In the genomic region with DNA sequence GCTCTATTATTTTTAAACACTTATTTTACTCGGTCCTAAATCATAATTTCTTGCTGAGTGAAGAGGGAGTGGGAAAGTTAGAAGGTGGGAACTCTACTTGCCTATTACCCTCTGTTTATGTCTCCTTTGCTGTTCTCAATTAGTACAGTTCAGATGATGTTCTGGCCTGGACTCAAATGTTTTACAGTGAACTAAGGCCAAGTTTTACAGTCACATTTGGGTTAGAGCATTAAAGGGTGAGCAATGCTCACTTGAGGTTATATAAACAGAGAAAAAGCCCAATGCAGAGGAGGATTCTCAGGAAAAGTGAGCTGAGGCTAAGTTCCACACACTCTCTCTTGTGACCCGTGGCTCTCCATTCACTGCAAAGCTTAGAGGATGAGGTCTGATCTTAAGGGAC, we compare ENCODE assay signal across 25 cellular contexts. TPM values are rescaled to one million over a fixed set of nuclear protein-coding genes. Genes with fewer than 3 reads are reported as not detected.
DNase-seq lines count a peak whose midpoint lies in the region; ATAC-seq and TF ChIP-seq lines count a peak whose summit lies in the region.
"Had no signal": no experiment of that assay in that cellular context is flagged by ENCODE, and none has a peak within 500 bp of the region (broad histone marks: within the 10 kb centered on the region; RNA-seq: fewer than 3 reads in every experiment).

No MANE protein-coding gene starts in this region.

- intact Hi-C loops in activated CD4-positive, alpha-beta T cell treated with anti-CD3 and anti-CD28 coated beads, Interleukin-2, amount 10 ng/mL, durations not matched to agents 24 days and 14 days (cut with micrococcal nuclease), result no loop called here
- intact Hi-C loops in upper lobe of right lung (cut with DNase I) (no loop called here), A673 (cut with micrococcal nuclease; ENCODE audit: unreplicated experiment) (no loop called here)

- no peak overlapping the region for H3K9ac ChIP-seq in adipocyte (ENCODE audit: low read length)
- H3K9ac ChIP-seq: BLaER1, KMS-11 had no signal

- TF ChIP-seq CTCF in upper lobe of right lung (IDR thresholded peaks at IDR 0.05), result no peak
- no peak for TF ChIP-seq CTCF in A673 (conservative IDR thresholded peaks at IDR 0.05; ENCODE audit: low read depth, low read length)

- H3K9me3 ChIP-seq in adipocyte (ENCODE audit: control insufficient read depth, low read length) (no peaks in the 10 kb centered on the region), upper lobe of right lung (no peaks in the 10 kb centered on the region), A673 (ENCODE audit: low read depth, low read length, poor library complexity, severe bottlenecking) (no peaks in the 10 kb centered on the region)
- H3K9me3 ChIP-seq: BLaER1, Caco-2 had no signal

- H3K4me3 ChIP-seq in adipocyte (ENCODE audit: low read length) (no peak overlapping the region), upper lobe of right lung (no peak overlapping the region), A673 (ENCODE audit: low read depth, low read length, poor library complexity, severe bottlenecking) (no peak overlapping the region)
- H3K4me3 ChIP-seq: BLaER1 had no signal

- H3K4me3 Mint-ChIP-seq in activated CD4-positive, alpha-beta T cell treated with anti-CD3 and anti-CD28 coated beads, Interleukin-2, amount 10 ng/mL, durations not matched to agents 24 days and 14 days, result no peak overlapping the region
- H3K4me3 Mint-ChIP-seq in stimulated activated effector memory CD8-positive, alpha-beta T cell treated with anti-CD3 and anti-CD28 coated beads, Interleukin-12 subunit alpha, Interleukin-12 subunit beta, amount 100 ng/mL, for 72 hours, result no peak overlapping the region
- H3K4me3 Mint-ChIP-seq: CD4-positive, alpha-beta memory T cell; H9; HFFc6 had no signal

- no peaks in the 10 kb centered on the region for H3K27me3 Mint-ChIP-seq in activated CD4-positive, alpha-beta T cell treated with anti-CD3 and anti-CD28 coated beads, Interleukin-2, amount 10 ng/mL, durations not matched to agents 24 days and 14 days
- H3K27me3 Mint-ChIP-seq: CD4-positive, alpha-beta memory T cell had no signal

- no peaks in the 10 kb centered on the region for H3K27me3 ChIP-seq in adipocyte (replicated peaks; ENCODE audit: control insufficient read depth, insufficient read depth, low read length)
- no peaks in the 10 kb centered on the region for H3K27me3 ChIP-seq in upper lobe of right lung
- H3K27me3 ChIP-seq in A673 (replicated peaks; ENCODE audit: insufficient read depth, low read depth, low read length, poor library complexity), result no peaks in the 10 kb centered on the region
- H3K27me3 ChIP-seq: BLaER1 had no signal

- POLR2A ChIA-PET in A673 (lab: Charles Lee; ENCODE audit: low non-redundant PET), result no interaction called here

- no peaks in the 10 kb centered on the region for H3K9me3 Mint-ChIP-seq in activated CD4-positive, alpha-beta T cell treated with anti-CD3 and anti-CD28 coated beads, Interleukin-2, amount 10 ng/mL, durations not matched to agents 24 days and 14 days
- no peaks in the 10 kb centered on the region for H3K9me3 Mint-ChIP-seq in stimulated activated effector memory CD8-positive, alpha-beta T cell treated with anti-CD3 and anti-CD28 coated beads, Interleukin-12 subunit alpha, Interleukin-12 subunit beta, amount 100 ng/mL, for 72 hours
- H3K9me3 Mint-ChIP-seq: CD4-positive, alpha-beta memory T cell; H9; HFFc6 had no signal

- no peak overlapping the region for H3K27ac ChIP-seq in upper lobe of right lung
- no peak overlapping the region for H3K27ac ChIP-seq in A673 (ENCODE audit: low read depth, low read length, poor library complexity, severe bottlenecking)
- H3K27ac ChIP-seq: BLaER1, KMS-11, RWPE1 had no signal

- H3K27ac Mint-ChIP-seq in activated CD4-positive, alpha-beta T cell treated with anti-CD3 and anti-CD28 coated beads, Interleukin-2, amount 10 ng/mL, durations not matched to agents 24 days and 14 days, result no peak overlapping the region
- no peak overlapping the region for H3K27ac Mint-ChIP-seq in stimulated activated effector memory CD8-positive, alpha-beta T cell treated with anti-CD3 and anti-CD28 coated beads, Interleukin-12 subunit alpha, Interleukin-12 subunit beta, amount 100 ng/mL, for 72 hours
- H3K27ac Mint-ChIP-seq: CD4-positive, alpha-beta memory T cell; H9; HFFc6 had no signal

- H3K36me3 ChIP-seq in adipocyte (ENCODE audit: control insufficient read depth, insufficient read depth, low read length, severe bottlenecking) (peaks cover 23% of the 10 kb centered on the region), upper lobe of right lung (peaks cover 67% of the 10 kb centered on the region), A673 (ENCODE audit: insufficient read depth, low read length, poor library complexity, severe bottlenecking) (peaks cover 4% of the 10 kb centered on the region)

- H3K4me1 ChIP-seq in adipocyte (ENCODE audit: control insufficient read depth, insufficient read depth, low read length) (peaks cover 16% of the 10 kb centered on the region), upper lobe of right lung (peaks cover 6% of the 10 kb centered on the region), A673 (ENCODE audit: insufficient read depth, low read length, poor library complexity, severe bottlenecking) (no peaks in the 10 kb centered on the region)
- H3K4me1 ChIP-seq: BLaER1, Caco-2 had no signal

- CTCF ChIA-PET in A673 (lab: Charles Lee), result no interaction called here

- BruUV-seq in A673 (replicated peaks; lab: Mats Ljungman, UMichigan), result no TSS peak

- ATAC-seq in stimulated activated effector memory CD8-positive, alpha-beta T cell treated with anti-CD3 and anti-CD28 coated beads, Interleukin-12 subunit alpha, Interleukin-12 subunit beta, amount 100 ng/mL, for 72 hours, result no peak
- no peak for ATAC-seq in upper lobe of right lung

- no peaks in the 10 kb centered on the region for H3K4me1 Mint-ChIP-seq in activated CD4-positive, alpha-beta T cell treated with anti-CD3 and anti-CD28 coated beads, Interleukin-2, amount 10 ng/mL, durations not matched to agents 24 days and 14 days
- no peaks in the 10 kb centered on the region for H3K4me1 Mint-ChIP-seq in stimulated activated effector memory CD8-positive, alpha-beta T cell treated with anti-CD3 and anti-CD28 coated beads, Interleukin-12 subunit alpha, Interleukin-12 subunit beta, amount 100 ng/mL, for 72 hours

- peaks cover 29% of the 10 kb centered on the region for H3K36me3 Mint-ChIP-seq in activated CD4-positive, alpha-beta T cell treated with anti-CD3 and anti-CD28 coated beads, Interleukin-2, amount 10 ng/mL, durations not matched to agents 24 days and 14 days (ENCODE audit: low read depth)
- peaks cover 98% of the 10 kb centered on the region for H3K36me3 Mint-ChIP-seq in stimulated activated effector memory CD8-positive, alpha-beta T cell treated with anti-CD3 and anti-CD28 coated beads, Interleukin-12 subunit alpha, Interleukin-12 subunit beta, amount 100 ng/mL, for 72 hours

- DNase-seq in activated CD4-positive, alpha-beta T cell treated with anti-CD3 and anti-CD28 coated beads, Interleukin-2, amount 10 ng/mL, durations not matched to agents 24 days and 14 days, result peak; percentile 29
- no peak for DNase-seq in activated CD4-positive, alpha-beta T cell treated with anti-CD3 and anti-CD28 coated beads, Interleukin-2, amount 50 U/mL, for 4 hours
- peak; percentile 7 for DNase-seq in adipocyte (ENCODE audit: low read depth)
- peak; percentile 51 for DNase-seq in fibroblast of peridontal ligament (ENCODE audit: extremely low read depth)
- DNase-seq in stimulated activated effector memory CD8-positive, alpha-beta T cell treated with anti-CD3 and anti-CD28 coated beads, Interleukin-12 subunit alpha, Interleukin-12 subunit beta, amount 100 ng/mL, for 72 hours (ENCODE audit: low spot score in 2 of 2), result no peak
- DNase-seq in stimulated activated CD4-positive, alpha-beta T cell treated with anti-CD3 and anti-CD28 coated beads, Interleukin-4, amount 100 ng/mL, for 24 hours, result no peak
- DNase-seq in upper lobe of right lung, result no peak
- no peak for DNase-seq in A673 (ENCODE audit: low spot score)
- DNase-seq: Caco-2; CD4-positive, alpha-beta memory T cell; DMS 273 treated with DMSO at 0.1 percent for 48 hours; DMS79 treated with DMSO at 0.1 percent for 48 hours; H9; HFFc6; NCI-H1092 treated with DMSO at 0.1 percent for 48 hours; NCI-H1436 treated with DMSO at 0.1 percent for 48 hours; NCI-H1930; NCI-H2227 treated with DMSO at 0.1 percent for 48 hours; NCI-H510A treated with DMSO at 0.1 percent for 48 hours; NCI-H774; NK-92 treated with Interleukin-12 subunit alpha and Interleukin-12 subunit beta, amount 100 ng/mL, for 24 hours; SIG-M5 had no signal

RNA-seq across cellular contexts. Expression of a gene that starts 52.4 kb away (rescaled TPM):
- 53.0 and 55.7 TPM in 2 replicates for total RNA-seq in activated CD4-positive, alpha-beta T cell treated with anti-CD3 and anti-CD28 coated beads, Interleukin-2, amount 10 ng/mL, durations not matched to agents 24 days and 14 days
- total RNA-seq in upper lobe of right lung (104 TPM), A673 (2021) (16.4 and 21.4 TPM in 2 replicates)

Comparison
In these comparisons a context has a peak if more than half of its experiments do, and no peak if none do; other contexts are left out.
1. DNase-seq: peak in activated CD4-positive, alpha-beta T cell treated with anti-CD3 and anti-CD28 coated beads, Interleukin-2, amount 10 ng/mL, durations not matched to agents 24 days and 14 days (single experiment), adipocyte (single experiment) and fibroblast of peridontal ligament (single experiment); none in activated CD4-positive, alpha-beta T cell treated with anti-CD3 and anti-CD28 coated beads, Interleukin-2, amount 50 U/mL, for 4 hours (0 of 2), stimulated activated effector memory CD8-positive, alpha-beta T cell treated with anti-CD3 and anti-CD28 coated beads, Interleukin-12 subunit alpha, Interleukin-12 subunit beta, amount 100 ng/mL, for 72 hours (0 of 2), stimulated activated CD4-positive, alpha-beta T cell treated with anti-CD3 and anti-CD28 coated beads, Interleukin-4, amount 100 ng/mL, for 24 hours (single experiment), upper lobe of right lung (single experiment) and A673 (single experiment).